Comparison of ENCODE assay signal across 1 cellular context in genomic region chr3:88059380-88060160, GRCh38.
TF ChIP-seq lines count a peak whose summit lies in the region.

No MANE protein-coding gene starts in this region.

TF ChIP-seq in SK-N-SH, 30 proteins besides CTCF, POLR2A, EP300 and RAD21 (continued from another document):
- TF ChIP-seq IRF3 (IDR thresholded peaks at IDR 0.05; ENCODE audit: low read depth, low read length) (no peak), POLR2AphosphoS5 (IDR thresholded peaks at IDR 0.05; ENCODE audit: low read depth, low read length) (no peak), TCF12 (IDR thresholded peaks at IDR 0.05) (no peak), FOXJ3 (CRISPR knock-in tag; IDR thresholded peaks at IDR 0.05) (no peak), JUND (IDR thresholded peaks at IDR 0.05) (no peak)
TF ChIP-seq in SK-N-SH: peak in this region for 1.
